ENCODE assay signal across 10 cellular contexts in genomic region chr9:71895122-71895521, GRCh38. TPM values are rescaled to one million over a fixed set of nuclear protein-coding genes. Genes with fewer than 3 reads are reported as not detected.
DNase-seq lines count a peak whose midpoint lies in the region; ATAC-seq and TF ChIP-seq lines count a peak whose summit lies in the region.
"Had no signal": no experiment of that assay in that cellular context is flagged by ENCODE, and none has a peak within 500 bp of the region (broad histone marks: within the 10 kb centered on the region; RNA-seq: fewer than 3 reads in every experiment).

No MANE protein-coding gene starts in this region.

- no peak overlapping the region for H3K4me3 Mint-ChIP-seq in activated CD8-positive, alpha-beta T cell treated with anti-CD3 and anti-CD28 coated beads for 36 hours
- H3K4me3 Mint-ChIP-seq in natural killer cell treated with Interleukin-12 subunit alpha and Interleukin-12 subunit beta and Interleukin-15 and Interleukin-18, amount 100 ng/mL, for 72 hours, result peak overlapping the region; percentile 80
- H3K4me3 Mint-ChIP-seq: brain had no signal

- peaks cover 55% of the 10 kb centered on the region for H3K4me1 Mint-ChIP-seq in activated CD8-positive, alpha-beta T cell treated with anti-CD3 and anti-CD28 coated beads for 36 hours (ENCODE audit: low read depth)
- peaks cover 57 to 72% of the 10 kb centered on the region in 2 donors for H3K4me1 Mint-ChIP-seq in natural killer cell treated with Interleukin-12 subunit alpha and Interleukin-12 subunit beta and Interleukin-15 and Interleukin-18, amount 100 ng/mL, for 72 hours (ENCODE audit: low read depth in 2 of 2)

- DNase-seq in NOMO-1 treated with DMSO at 0.1 percent for 48 hours (lab: John Stamatoyannopoulos, UW; ENCODE audit: unreplicated experiment), result peak; percentile 17
- DNase-seq in NOMO-1 treated with dmso at 0.1 percent for 144 hours (lab: John Stamatoyannopoulos, UW; ENCODE audit: unreplicated experiment), result no peak
- DNase-seq in activated CD8-positive, alpha-beta T cell treated with anti-CD3 and anti-CD28 coated beads for 36 hours, result no peak
- no peak for DNase-seq in natural killer cell treated with Interleukin-12 subunit alpha and Interleukin-12 subunit beta and Interleukin-15 and Interleukin-18, amount 100 ng/mL, for 72 hours (ENCODE audit: low spot score)
- DNase-seq in stimulated activated naive CD8-positive, alpha-beta T cell treated with anti-CD3 and anti-CD28 coated beads, Interleukin-15, Interleukin-2, amounts not matched to agents 100 U/mL and 50 U/mL, for 24 hours, result no peak
- no peak for DNase-seq in midbrain (lab: John Stamatoyannopoulos, UW)
- no peak for DNase-seq in NCI-H526 treated with DMSO at 0.1 percent for 48 hours (lab: John Stamatoyannopoulos, UW)
- DNase-seq: NCI-H510A had no signal

- peaks cover 8% of the 10 kb centered on the region for H3K36me3 Mint-ChIP-seq in activated CD8-positive, alpha-beta T cell treated with anti-CD3 and anti-CD28 coated beads for 36 hours (ENCODE audit: low read depth)
- H3K36me3 Mint-ChIP-seq in natural killer cell treated with Interleukin-12 subunit alpha and Interleukin-12 subunit beta and Interleukin-15 and Interleukin-18, amount 100 ng/mL, for 72 hours, result peaks cover 4% of the 10 kb centered on the region

- H3K9me3 Mint-ChIP-seq in activated CD8-positive, alpha-beta T cell treated with anti-CD3 and anti-CD28 coated beads for 36 hours, result no peaks in the 10 kb centered on the region
- H3K9me3 Mint-ChIP-seq in natural killer cell treated with Interleukin-12 subunit alpha and Interleukin-12 subunit beta and Interleukin-15 and Interleukin-18, amount 100 ng/mL, for 72 hours, result no peaks in the 10 kb centered on the region

- ATAC-seq in HG03354 (IDR thresholded peaks at IDR 0.05; ENCODE audit: poor library complexity, severe bottlenecking, unreplicated experiment), result peak; percentile 47
- ATAC-seq in activated CD8-positive, alpha-beta T cell treated with anti-CD3 and anti-CD28 coated beads for 36 hours, result no peak
- ATAC-seq in natural killer cell treated with Interleukin-12 subunit alpha and Interleukin-12 subunit beta and Interleukin-15 and Interleukin-18, amount 100 ng/mL, for 72 hours, result peak; percentile 59 to 74
- no peak for ATAC-seq in stimulated activated naive CD8-positive, alpha-beta T cell treated with anti-CD3 and anti-CD28 coated beads, Interleukin-15, Interleukin-2, amounts not matched to agents 100 U/mL and 50 U/mL, for 24 hours

- peak overlapping the region; percentile 73 for H3K27ac Mint-ChIP-seq in activated CD8-positive, alpha-beta T cell treated with anti-CD3 and anti-CD28 coated beads for 36 hours
- H3K27ac Mint-ChIP-seq in natural killer cell treated with Interleukin-12 subunit alpha and Interleukin-12 subunit beta and Interleukin-15 and Interleukin-18, amount 100 ng/mL, for 72 hours, result peak overlapping the region; percentile 95 to 98
- H3K27ac Mint-ChIP-seq: brain had no signal

- CTCF ChIA-PET in activated CD8-positive, alpha-beta T cell treated with anti-CD3 and anti-CD28 coated beads for 36 hours (lab: Charles Lee), result interaction anchor here (0.9 to 1.3 kb wide), 5 partner anchors 16 to 130 kb away, joined by 3 read pairs; no protein-coding TSS in a partner anchor

- POLR2A ChIA-PET in activated CD8-positive, alpha-beta T cell treated with anti-CD3 and anti-CD28 coated beads for 36 hours (lab: Charles Lee), result interaction anchor here (2.0 kb wide), 1 partner anchor 16 kb away, joined by 5 read pairs; the partner anchor contains the start of genes ABHD17B and C9orf85

- no peaks in the 10 kb centered on the region for H3K27me3 Mint-ChIP-seq in activated CD8-positive, alpha-beta T cell treated with anti-CD3 and anti-CD28 coated beads for 36 hours
- no peaks in the 10 kb centered on the region for H3K27me3 Mint-ChIP-seq in natural killer cell treated with Interleukin-12 subunit alpha and Interleukin-12 subunit beta and Interleukin-15 and Interleukin-18, amount 100 ng/mL, for 72 hours
- H3K27me3 Mint-ChIP-seq: brain had no signal

- intact Hi-C loops in activated CD8-positive, alpha-beta T cell treated with anti-CD3 and anti-CD28 coated beads for 36 hours (cut with micrococcal nuclease), result no loop called here

- TF ChIP-seq CTCF in activated CD8-positive, alpha-beta T cell treated with anti-CD3 and anti-CD28 coated beads for 36 hours (IDR thresholded peaks at IDR 0.05), result no peak

RNA-seq across cellular contexts. Expression of gene ABHD17B, which starts 15.9 kb away (rescaled TPM):
- 10 to 100 TPM; 15.5 to 16.5 TPM for total RNA-seq in activated CD8-positive, alpha-beta T cell treated with anti-CD3 and anti-CD28 coated beads for 36 hours
- 10 to 100 TPM; 29.2 to 33.9 TPM for total RNA-seq in natural killer cell treated with Interleukin-12 subunit alpha and Interleukin-12 subunit beta and Interleukin-15 and Interleukin-18, amount 100 ng/mL, for 72 hours

RNA-seq across cellular contexts. Expression of gene C9orf85, which starts 16.3 kb away (rescaled TPM):
- 1 to 10 TPM; 7.6 to 8.9 TPM for total RNA-seq in activated CD8-positive, alpha-beta T cell treated with anti-CD3 and anti-CD28 coated beads for 36 hours
- 10 to 100 TPM; 10.7 to 12.6 TPM for total RNA-seq in natural killer cell treated with Interleukin-12 subunit alpha and Interleukin-12 subunit beta and Interleukin-15 and Interleukin-18, amount 100 ng/mL, for 72 hours

Comparison
In these comparisons a context has a peak if more than half of its experiments do, and no peak if none do; other contexts are left out.
1. ATAC-seq: peak in HG03354 (single experiment) and natural killer cell treated with Interleukin-12 subunit alpha and Interleukin-12 subunit beta and Interleukin-15 and Interleukin-18, amount 100 ng/mL, for 72 hours (2 of 2); none in activated CD8-positive, alpha-beta T cell treated with anti-CD3 and anti-CD28 coated beads for 36 hours (single experiment) and stimulated activated naive CD8-positive, alpha-beta T cell treated with anti-CD3 and anti-CD28 coated beads, Interleukin-15, Interleukin-2, amounts not matched to agents 100 U/mL and 50 U/mL, for 24 hours (single experiment).